Comparison of ENCODE assay signal across 1 cellular context in genomic region chrX:119272882-119273806, GRCh38.
TF ChIP-seq lines count a peak whose summit lies in the region.

No MANE protein-coding gene starts in this region.

TF ChIP-seq in liver, 16 proteins besides CTCF, POLR2A, EP300 and RAD21 (continued from another document):
- no peak for TF ChIP-seq REST (IDR thresholded peaks at IDR 0.05)
- no peak for TF ChIP-seq HNF4G (IDR thresholded peaks at IDR 0.05)
- TF ChIP-seq EGR1 (IDR thresholded peaks at IDR 0.05; ENCODE audit: low read depth in 2 of 2), result no peak
- TF ChIP-seq RXRA (IDR thresholded peaks at IDR 0.05), result no peak
- no peak for TF ChIP-seq ZBTB33 (IDR thresholded peaks at IDR 0.05)
- TF ChIP-seq NR2F2 (IDR thresholded peaks at IDR 0.05), result no peak
- no peak for TF ChIP-seq MAX (IDR thresholded peaks at IDR 0.05)
- no peak for TF ChIP-seq HNF4A (conservative IDR thresholded peaks at IDR 0.05)
